Comparison of ENCODE assay signal across 13 cellular contexts in the genomic region with DNA sequence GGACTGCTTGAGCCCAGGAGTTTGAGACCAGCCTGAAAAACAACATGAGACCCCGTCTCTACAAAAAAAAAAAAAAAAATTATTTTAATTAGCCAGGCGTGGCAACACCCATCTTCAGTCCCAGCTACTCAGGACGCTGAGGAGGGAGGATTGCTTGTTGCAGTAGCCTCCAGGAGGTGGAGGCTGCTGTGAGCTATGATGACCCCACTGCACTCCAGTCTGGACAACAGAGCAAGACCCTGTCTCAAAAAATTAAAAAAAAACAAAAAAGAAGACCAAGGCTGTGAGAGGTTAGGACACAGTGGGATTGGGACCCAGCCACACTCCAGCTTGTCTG. TPM values are rescaled to one million over a fixed set of nuclear protein-coding genes. Genes with fewer than 3 reads are reported as not detected.
"Had no signal": no experiment of that assay in that cellular context is flagged by ENCODE, and none has a peak within 500 bp of the region (broad histone marks: within the 10 kb centered on the region; RNA-seq: fewer than 3 reads in every experiment).

No MANE protein-coding gene starts in this region.

- H3K9me3 ChIP-seq: gastroesophageal sphincter, ovary, tibial nerve, vagina had no signal

- H3K4me3 ChIP-seq: gastroesophageal sphincter, neural progenitor cell, ovary, tibial nerve, vagina had no signal

- H3K9ac ChIP-seq: neural progenitor cell had no signal

- H3K27ac Mint-ChIP-seq: neural progenitor cell had no signal

- H3K27ac ChIP-seq: gastroesophageal sphincter, neural progenitor cell, ovary, vagina had no signal

- DNase-seq: activated CD4-positive, alpha-beta T cell treated with anti-CD3 and anti-CD28 coated beads, Interleukin-2, amount 50 U/mL, for 4 hours; activated naive CD4-positive, alpha-beta T cell treated with Interleukin-2 at 50 U/mL for 16 hours; activated T-cell treated with anti-CD3 and anti-CD28 coated beads for 4 hours; ovary; retina; stimulated activated CD4-positive, alpha-beta T cell treated with anti-CD3 and anti-CD28 coated beads, Interleukin-2, amount 100 ng/mL, for 48 hours; stimulated activated naive CD4-positive, alpha-beta T cell; T-helper 2 cell had no signal

- H3K36me3 ChIP-seq: gastroesophageal sphincter, neural progenitor cell, ovary, tibial nerve, vagina had no signal

- H3K36me3 Mint-ChIP-seq: neural progenitor cell had no signal

- H2AFZ ChIP-seq: neural progenitor cell had no signal

- H3K27me3 ChIP-seq: vagina had no signal

- H3K9me3 Mint-ChIP-seq: neural progenitor cell had no signal

- ATAC-seq: activated CD4-positive, CD25-positive, alpha-beta regulatory T cell treated with anti-CD3 and anti-CD28 coated beads, Interleukin-2, amount 50 U/mL, for 24 hours; gastroesophageal sphincter had no signal

RNA-seq across cellular contexts. Expression of gene SNAI3, which starts 1.3 kb away (rescaled TPM):
- total RNA-seq: vagina had no signal
